8 cellular contexts compared by ENCODE assay signal in genomic region chr6:69917834-69918233, GRCh38. TPM values are rescaled to one million over a fixed set of nuclear protein-coding genes. Genes with fewer than 3 reads are reported as not detected.
A peak's percentile ranks its signal among the peaks of the same experiment; 100 is the strongest.
DNase-seq lines count a peak whose midpoint lies in the region; ATAC-seq and TF ChIP-seq lines count a peak whose summit lies in the region.

No MANE protein-coding gene starts in this region.

- DNase-seq in activated naive CD4-positive, alpha-beta T cell treated with anti-CD3 and anti-CD28 coated beads for 36 hours: peak; percentile 55
- DNase-seq in activated naive CD4-positive, alpha-beta T cell treated with anti-CD3 and anti-CD28 coated beads, Interleukin-2, amount 10 ng/mL, durations not matched to agents 7 days and 5 days: no peak
- DNase-seq in brain pericyte (ENCODE audit: low read depth, low spot score) (peak; percentile 27), spleen (no peak), NCI-H146 (lab: John Stamatoyannopoulos, UW) (no peak), superior temporal gyrus (ENCODE audit: extremely low spot score) (no peak)
- DNase-seq in stimulated activated naive B cell treated with anti-CD40 and anti-IgM and Interleukin-4, amounts not matched to agents 10 μg/mL and 1 μg/mL and 100 μg/mL, for 72 hours: peak; percentile 35

- no peaks in the 10 kb centered on the region for H3K36me3 ChIP-seq in spleen

- no peak overlapping the region for H3K4me3 Mint-ChIP-seq in activated naive CD4-positive, alpha-beta T cell treated with anti-CD3 and anti-CD28 coated beads for 36 hours
- H3K4me3 Mint-ChIP-seq in activated naive CD4-positive, alpha-beta T cell treated with anti-CD3 and anti-CD28 coated beads, Interleukin-2, amount 10 ng/mL, durations not matched to agents 7 days and 5 days: no peak overlapping the region
- H3K4me3 Mint-ChIP-seq in stimulated activated naive B cell treated with anti-CD40 and anti-IgM and Interleukin-4, amounts not matched to agents 10 μg/mL and 1 μg/mL and 100 μg/mL, for 72 hours: peak overlapping the region; percentile 15 to 20

- H3K27me3 ChIP-seq in spleen (replicated peaks in 1 of 7): no peaks in the 10 kb centered on the region

- no peak overlapping the region for H3K27ac Mint-ChIP-seq in activated naive CD4-positive, alpha-beta T cell treated with anti-CD3 and anti-CD28 coated beads for 36 hours
- H3K27ac Mint-ChIP-seq in activated naive CD4-positive, alpha-beta T cell treated with anti-CD3 and anti-CD28 coated beads, Interleukin-2, amount 10 ng/mL, durations not matched to agents 7 days and 5 days: no peak overlapping the region
- H3K27ac Mint-ChIP-seq in stimulated activated naive B cell treated with anti-CD40 and anti-IgM and Interleukin-4, amounts not matched to agents 10 μg/mL and 1 μg/mL and 100 μg/mL, for 72 hours: peak overlapping the region; percentile 75

- WGBS in spleen, 5 donors: 59 to 91% (median 62%) methylated on average over 1 of the region's 1 CpG

- H3K4me1 Mint-ChIP-seq in activated naive CD4-positive, alpha-beta T cell treated with anti-CD3 and anti-CD28 coated beads for 36 hours (ENCODE audit: low read depth): peaks cover 7% of the 10 kb centered on the region
- H3K4me1 Mint-ChIP-seq in activated naive CD4-positive, alpha-beta T cell treated with anti-CD3 and anti-CD28 coated beads, Interleukin-2, amount 10 ng/mL, durations not matched to agents 7 days and 5 days: no peaks in the 10 kb centered on the region
- H3K4me1 Mint-ChIP-seq in stimulated activated naive B cell treated with anti-CD40 and anti-IgM and Interleukin-4, amounts not matched to agents 10 μg/mL and 1 μg/mL and 100 μg/mL, for 72 hours: peaks cover 17 to 31% of the 10 kb centered on the region in 2 donors

- no peaks in the 10 kb centered on the region for H3K36me3 Mint-ChIP-seq in activated naive CD4-positive, alpha-beta T cell treated with anti-CD3 and anti-CD28 coated beads for 36 hours (ENCODE audit: low read depth)
- no peaks in the 10 kb centered on the region for H3K36me3 Mint-ChIP-seq in activated naive CD4-positive, alpha-beta T cell treated with anti-CD3 and anti-CD28 coated beads, Interleukin-2, amount 10 ng/mL, durations not matched to agents 7 days and 5 days
- peaks cover 11 to 16% of the 10 kb centered on the region in 2 donors for H3K36me3 Mint-ChIP-seq in stimulated activated naive B cell treated with anti-CD40 and anti-IgM and Interleukin-4, amounts not matched to agents 10 μg/mL and 1 μg/mL and 100 μg/mL, for 72 hours

- CTCF ChIA-PET in activated naive CD4-positive, alpha-beta T cell treated with anti-CD3 and anti-CD28 coated beads for 36 hours (lab: Charles Lee): no interaction called here
- CTCF ChIA-PET in activated naive CD4-positive, alpha-beta T cell treated with anti-CD3 and anti-CD28 coated beads, Interleukin-2, amount 10 ng/mL, durations not matched to agents 7 days and 5 days (lab: Charles Lee): no interaction called here

- no peak overlapping the region for H3K27ac ChIP-seq in spleen

- peaks cover 5% of the 10 kb centered on the region for H3K27me3 Mint-ChIP-seq in activated naive CD4-positive, alpha-beta T cell treated with anti-CD3 and anti-CD28 coated beads for 36 hours (ENCODE audit: low read depth)
- H3K27me3 Mint-ChIP-seq in activated naive CD4-positive, alpha-beta T cell treated with anti-CD3 and anti-CD28 coated beads, Interleukin-2, amount 10 ng/mL, durations not matched to agents 7 days and 5 days: no peaks in the 10 kb centered on the region
- no peaks in the 10 kb centered on the region for H3K27me3 Mint-ChIP-seq in stimulated activated naive B cell treated with anti-CD40 and anti-IgM and Interleukin-4, amounts not matched to agents 10 μg/mL and 1 μg/mL and 100 μg/mL, for 72 hours

- H3K9me3 ChIP-seq in spleen: no peaks in the 10 kb centered on the region

- peak; percentile 66 for ATAC-seq in HG03196 (IDR thresholded peaks at IDR 0.05; ENCODE audit: unreplicated experiment)
- peak; percentile 88 to 94 for ATAC-seq in stimulated activated naive B cell treated with anti-CD40 and anti-IgM and Interleukin-4, amounts not matched to agents 10 μg/mL and 1 μg/mL and 100 μg/mL, for 72 hours (replicated peaks)

- H3K4me1 ChIP-seq in spleen: peaks cover 0 to 16% (median 1%) of the 10 kb centered on the region in 6 donors

- no peaks in the 10 kb centered on the region for H3K9me3 Mint-ChIP-seq in activated naive CD4-positive, alpha-beta T cell treated with anti-CD3 and anti-CD28 coated beads for 36 hours
- H3K9me3 Mint-ChIP-seq in activated naive CD4-positive, alpha-beta T cell treated with anti-CD3 and anti-CD28 coated beads, Interleukin-2, amount 10 ng/mL, durations not matched to agents 7 days and 5 days: no peaks in the 10 kb centered on the region
- H3K9me3 Mint-ChIP-seq in stimulated activated naive B cell treated with anti-CD40 and anti-IgM and Interleukin-4, amounts not matched to agents 10 μg/mL and 1 μg/mL and 100 μg/mL, for 72 hours: peaks cover 5 to 6% of the 10 kb centered on the region in 2 donors

- intact Hi-C loops in activated naive CD4-positive, alpha-beta T cell treated with anti-CD3 and anti-CD28 coated beads for 36 hours (cut with micrococcal nuclease): loop anchor here (1.0 kb wide), 1 partner anchor 122 kb away; no protein-coding TSS in a partner anchor
- intact Hi-C loops in spleen (cut with DNase I; ENCODE audit: low total_unique reads): no loop called here

- H3K4me3 ChIP-seq in spleen: no peak overlapping the region

- TF ChIP-seq CTCF in spleen (IDR thresholded peaks at IDR 0.05 in 8 of 11, conservative IDR thresholded peaks at IDR 0.05 in 3 of 11): no peak

- no peak for TF ChIP-seq POLR2A in spleen (IDR thresholded peaks at IDR 0.05)

RNA-seq across cellular contexts. Expression of gene COL19A1, which starts 51.5 kb away (rescaled TPM):
- under 1 TPM in 1 of 2 experiments, not detected in 1; 0.26 TPM for total RNA-seq in activated naive CD4-positive, alpha-beta T cell treated with anti-CD3 and anti-CD28 coated beads for 36 hours
- 10 to 100 TPM in 5 of 7 donors, 1 to 10 TPM in 2; 7.9 to 14.5 (median 11.7) TPM for total RNA-seq in spleen
- polyA plus RNA-seq in spleen: 1 to 10 TPM in 1 of 3 donors, under 1 TPM in 2; 0.48 to 1.2 (median 0.64) TPM

Comparison
In these comparisons a context has a peak if more than half of its experiments do, and no peak if none do; other contexts are left out.
1. DNase-seq: peak in activated naive CD4-positive, alpha-beta T cell treated with anti-CD3 and anti-CD28 coated beads for 36 hours (single experiment), brain pericyte (single experiment) and stimulated activated naive B cell treated with anti-CD40 and anti-IgM and Interleukin-4, amounts not matched to agents 10 μg/mL and 1 μg/mL and 100 μg/mL, for 72 hours (single experiment); none in activated naive CD4-positive, alpha-beta T cell treated with anti-CD3 and anti-CD28 coated beads, Interleukin-2, amount 10 ng/mL, durations not matched to agents 7 days and 5 days (single experiment), spleen (single experiment), NCI-H146 (single experiment) and superior temporal gyrus (single experiment).
2. H3K4me3 Mint-ChIP-seq: peak in stimulated activated naive B cell treated with anti-CD40 and anti-IgM and Interleukin-4, amounts not matched to agents 10 μg/mL and 1 μg/mL and 100 μg/mL, for 72 hours (2 of 2); none in activated naive CD4-positive, alpha-beta T cell treated with anti-CD3 and anti-CD28 coated beads for 36 hours (single experiment) and activated naive CD4-positive, alpha-beta T cell treated with anti-CD3 and anti-CD28 coated beads, Interleukin-2, amount 10 ng/mL, durations not matched to agents 7 days and 5 days (single experiment).
3. RNA of gene COL19A1, which starts 51.5 kb away (total RNA-seq): 7.9 to 14.5 TPM in spleen; 0.26 TPM in activated naive CD4-positive, alpha-beta T cell treated with anti-CD3 and anti-CD28 coated beads for 36 hours; every median in the first group is over 4 times any median in the second.